ENCODE assay signal across 1 cellular context in the genomic region with DNA sequence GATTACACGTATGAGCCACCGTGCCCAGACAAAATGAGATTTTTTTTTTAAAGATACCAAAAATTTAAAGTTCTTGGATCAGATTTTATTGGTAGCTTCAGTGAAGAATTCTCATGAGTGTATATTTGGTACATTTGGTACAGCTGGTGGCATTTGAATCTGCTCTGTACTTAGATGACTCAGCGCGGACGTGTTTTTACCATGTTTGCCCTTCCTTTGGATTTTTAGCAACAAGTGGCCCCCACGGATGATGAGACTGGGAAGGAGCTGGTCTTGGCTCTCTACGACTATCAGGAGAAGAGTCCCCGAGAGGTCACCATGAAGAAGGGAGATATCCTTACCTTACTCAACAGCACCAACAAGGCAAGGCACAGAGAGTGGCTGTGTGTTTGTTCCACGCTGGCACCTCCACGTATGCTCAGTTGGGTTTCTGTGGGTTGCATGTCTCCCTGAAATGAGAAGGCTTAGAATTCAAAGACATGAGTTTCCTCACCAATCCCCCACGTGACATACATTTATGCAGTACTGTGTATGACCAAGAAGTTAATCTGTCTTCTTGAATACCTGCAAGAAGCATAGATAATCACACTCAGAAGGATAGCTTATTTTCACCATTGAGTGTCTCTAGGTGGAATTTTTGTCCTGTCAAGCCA.
TF ChIP-seq lines count a peak whose summit lies in the region.

No MANE protein-coding gene starts in this region.

TF ChIP-seq in K562, 482 proteins besides CTCF, POLR2A, EP300 and RAD21 (continued from another document):
- TF ChIP-seq THAP7 (CRISPR knock-in tag; IDR thresholded peaks at IDR 0.05) (no peak), ZNF41 (CRISPR knock-in tag; conservative IDR thresholded peaks at IDR 0.05) (no peak), HMG20B (CRISPR knock-in tag; IDR thresholded peaks at IDR 0.05) (no peak), ZNF12 (CRISPR knock-in tag; IDR thresholded peaks at IDR 0.05) (no peak)
- TF ChIP-seq, protein P1, sequence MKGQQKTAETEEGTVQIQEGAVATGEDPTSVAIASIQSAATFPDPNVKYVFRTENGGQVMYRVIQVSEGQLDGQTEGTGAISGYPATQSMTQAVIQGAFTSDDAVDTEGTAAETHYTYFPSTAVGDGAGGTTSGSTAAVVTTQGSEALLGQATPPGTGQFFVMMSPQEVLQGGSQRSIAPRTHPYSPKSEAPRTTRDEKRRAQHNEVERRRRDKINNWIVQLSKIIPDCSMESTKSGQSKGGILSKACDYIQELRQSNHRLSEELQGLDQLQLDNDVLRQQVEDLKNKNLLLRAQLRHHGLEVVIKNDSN (CRISPR knock-in tag; IDR thresholded peaks at IDR 0.05) = peak; percentile 66
- TF ChIP-seq, protein P2, sequence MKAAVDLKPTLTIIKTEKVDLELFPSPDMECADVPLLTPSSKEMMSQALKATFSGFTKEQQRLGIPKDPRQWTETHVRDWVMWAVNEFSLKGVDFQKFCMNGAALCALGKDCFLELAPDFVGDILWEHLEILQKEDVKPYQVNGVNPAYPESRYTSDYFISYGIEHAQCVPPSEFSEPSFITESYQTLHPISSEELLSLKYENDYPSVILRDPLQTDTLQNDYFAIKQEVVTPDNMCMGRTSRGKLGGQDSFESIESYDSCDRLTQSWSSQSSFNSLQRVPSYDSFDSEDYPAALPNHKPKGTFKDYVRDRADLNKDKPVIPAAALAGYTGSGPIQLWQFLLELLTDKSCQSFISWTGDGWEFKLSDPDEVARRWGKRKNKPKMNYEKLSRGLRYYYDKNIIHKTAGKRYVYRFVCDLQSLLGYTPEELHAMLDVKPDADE (conservative IDR thresholded peaks at IDR 0.05; ENCODE audit: control insufficient read depth, low read depth, low read length) = no peak
